In the genomic region with DNA sequence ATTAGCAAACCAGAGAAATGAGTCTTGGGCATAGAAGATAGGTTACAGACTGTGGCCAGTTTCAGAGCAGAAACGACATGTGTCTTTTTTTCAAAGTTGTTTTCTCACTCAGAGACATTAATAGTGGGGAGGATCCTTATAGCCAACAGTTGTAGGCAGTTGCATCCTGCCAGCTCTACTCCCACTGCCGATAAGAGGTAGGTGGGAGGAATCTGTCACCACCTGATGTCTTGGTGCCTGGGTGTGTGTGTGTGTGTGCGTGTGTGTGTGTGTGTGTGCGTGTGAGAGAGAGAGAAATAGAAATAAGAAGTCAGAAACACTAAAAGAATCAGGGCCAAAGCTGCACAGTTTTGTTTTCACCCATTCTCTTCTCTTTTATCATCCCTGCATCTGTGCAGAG, we compare ENCODE assay signal across 27 cellular contexts.
DNase-seq lines count a peak whose midpoint lies in the region; ATAC-seq and TF ChIP-seq lines count a peak whose summit lies in the region.
"Had no signal": no experiment of that assay in that cellular context is flagged by ENCODE, and none has a peak within 500 bp of the region (broad histone marks: within the 10 kb centered on the region; RNA-seq: fewer than 3 reads in every experiment).

No MANE protein-coding gene starts in this region.

- H3K4me1 ChIP-seq in right atrium auricular region = peaks cover 0 to 1% of the 10 kb centered on the region in 2 donors
- peaks cover 0 to 37% (median 3%) of the 10 kb centered on the region in 12 donors for H3K4me1 ChIP-seq in heart left ventricle

- H3K27ac ChIP-seq in right atrium auricular region = no peak overlapping the region
- H3K27ac ChIP-seq in heart left ventricle = no peak overlapping the region
- H3K27ac ChIP-seq: 22Rv1, GM23248, RWPE1, SK-N-MC had no signal

- H3K9me3 ChIP-seq in right atrium auricular region (no peaks in the 10 kb centered on the region), heart left ventricle (no peaks in the 10 kb centered on the region)

- TF ChIP-seq CTCF in right atrium auricular region (IDR thresholded peaks at IDR 0.05) = no peak
- no peak for TF ChIP-seq CTCF in heart left ventricle (IDR thresholded peaks at IDR 0.05)

- no peak for DNase-seq in Right ventricle myocardium inferior (ENCODE audit: missing footprints)
- DNase-seq in right atrium auricular region (ENCODE audit: low spot score) = no peak
- DNase-seq in heart left ventricle = peak in 1 of 5 donors; percentile 31
- peak; percentile 21 for DNase-seq in inferior parietal cortex (ENCODE audit: extremely low spot score)
- peak; percentile 38 for DNase-seq in superior temporal gyrus (ENCODE audit: extremely low spot score)
- no peak for DNase-seq in NCI-H510A (lab: John Stamatoyannopoulos, UW)
- DNase-seq: ACHN; DMS53; GM23248; H9; HFFc6; Kasumi-1; NCI-H1092 treated with DMSO at 0.1 percent for 48 hours; NCI-H1436 treated with DMSO at 0.1 percent for 48 hours; NCI-H1930; NCI-H446; NCI-H526; NCI-H82; NK-92 treated with Interleukin-12 subunit alpha and Interleukin-12 subunit beta, amount 100 ng/mL, for 24 hours; SIG-M5 had no signal

- H3K4me3 ChIP-seq in right atrium auricular region (no peak overlapping the region), heart left ventricle (no peak overlapping the region)
- H3K4me3 ChIP-seq: GM23248, K562, SK-N-MC had no signal

- no peak for TF ChIP-seq POLR2A in heart left ventricle (IDR thresholded peaks at IDR 0.05)

- H3K27me3 ChIP-seq in right atrium auricular region (no peaks in the 10 kb centered on the region), heart left ventricle (no peaks in the 10 kb centered on the region)

- 21 to 32% (median 25%) methylated on average over 4 of the region's 4 CpGs for WGBS in heart left ventricle, 4 donors

- peak; percentile 37 for ATAC-seq in Right ventricle myocardium inferior
- ATAC-seq in heart left ventricle = peak in 3 of 4 donors; percentile 49 to 77 (median 49)
- no peak for ATAC-seq in GM18868 (IDR thresholded peaks at IDR 0.05; ENCODE audit: unreplicated experiment)
- no peak for ATAC-seq in GM18867 (IDR thresholded peaks at IDR 0.05; ENCODE audit: unreplicated experiment)
- ATAC-seq: K562, Panc1 had no signal

- peaks cover 18% of the 10 kb centered on the region for H3K36me3 ChIP-seq in right atrium auricular region
- peaks cover 0 to 60% (median 4%) of the 10 kb centered on the region in 9 donors for H3K36me3 ChIP-seq in heart left ventricle

- intact Hi-C loops in Right ventricle myocardium inferior (cut with DNase I) = no loop called here
- intact Hi-C loops in heart left ventricle (cut with DNase I) = no loop called here

Comparison
In these comparisons a context has a peak if more than half of its experiments do, and no peak if none do; other contexts are left out.
1. ATAC-seq: peak in Right ventricle myocardium inferior (single experiment) and heart left ventricle (3 of 4); none in GM18868 (single experiment) and GM18867 (single experiment).
2. DNase-seq: peak in inferior parietal cortex (single experiment) and superior temporal gyrus (single experiment); none in Right ventricle myocardium inferior (single experiment), right atrium auricular region (single experiment) and NCI-H510A (single experiment).